Comparison of ENCODE assay signal across 17 cellular contexts in the genomic region with DNA sequence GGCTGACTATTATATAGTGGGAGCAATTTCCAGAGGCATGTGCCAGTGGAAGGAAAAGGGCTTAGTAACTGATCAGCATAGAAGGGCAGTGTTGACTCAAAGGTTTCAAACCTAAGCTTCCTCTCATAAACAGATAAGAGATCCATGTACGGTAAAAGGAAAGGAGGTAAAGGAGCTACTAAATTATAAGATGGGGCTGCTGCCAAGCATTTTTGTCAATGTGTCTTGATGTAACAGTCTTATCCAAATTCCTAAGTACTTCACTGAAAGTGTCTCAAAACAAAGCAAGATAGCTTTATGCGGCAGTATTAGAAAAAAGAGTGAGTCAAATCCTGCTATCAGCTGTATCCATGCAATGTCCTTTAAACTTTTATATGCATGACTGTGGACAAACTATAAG.
DNase-seq lines count a peak whose midpoint lies in the region; ATAC-seq, FAIRE-seq and TF ChIP-seq lines count a peak whose summit lies in the region.
"Had no signal": no experiment of that assay in that cellular context is flagged by ENCODE, and none has a peak within 500 bp of the region (broad histone marks: within the 10 kb centered on the region; RNA-seq: fewer than 3 reads in every experiment).

No MANE protein-coding gene starts in this region.

- H4K8ac ChIP-seq in mesenchymal stem cell (ENCODE audit: low read length): no peak overlapping the region

- ATAC-seq in GM21360 (IDR thresholded peaks at IDR 0.05; ENCODE audit: unreplicated experiment) (no peak), HG02852 (IDR thresholded peaks at IDR 0.05; ENCODE audit: unreplicated experiment) (no peak), T-helper 17 cell (no peak)
- ATAC-seq: GM12878, HCT116 had no signal

- H2BK5ac ChIP-seq in mesenchymal stem cell (ENCODE audit: low read depth, low read length, poor library complexity, severe bottlenecking): no peak overlapping the region

- no peak overlapping the region for H2BK12ac ChIP-seq in mesenchymal stem cell (ENCODE audit: low read length in 2 of 2)

- no peak overlapping the region for H3K4ac ChIP-seq in mesenchymal stem cell (ENCODE audit: low read depth in 1 of 2, low read length in 2 of 2)

- peaks cover 32% of the 10 kb centered on the region for H3K4me1 Mint-ChIP-seq in astrocyte (ENCODE audit: low read depth, unreplicated experiment)
- H3K4me1 Mint-ChIP-seq in T-helper 17 cell: no peaks in the 10 kb centered on the region
- H3K4me1 Mint-ChIP-seq: CD14-positive monocyte; CD8-positive, alpha-beta memory T cell; IgD-negative memory B cell had no signal

- no peaks in the 10 kb centered on the region for H3K79me2 ChIP-seq in astrocyte (ENCODE audit: insufficient read depth, low read length)
- no peaks in the 10 kb centered on the region for H3K79me2 ChIP-seq in smooth muscle cell (ENCODE audit: low read depth)

- no peak overlapping the region for H3K14ac ChIP-seq in mesenchymal stem cell (ENCODE audit: low read length in 2 of 2)

- H3K36me3 ChIP-seq in astrocyte (ENCODE audit: insufficient read depth, low read length): no peaks in the 10 kb centered on the region
- H3K36me3 ChIP-seq in mesenchymal stem cell (ENCODE audit: control insufficient read depth in 1 of 2, insufficient read depth in 2 of 2, low read depth in 1 of 2, low read length in 2 of 2): no peaks in the 10 kb centered on the region
- H3K36me3 ChIP-seq in smooth muscle cell (ENCODE audit: low read depth): no peaks in the 10 kb centered on the region

- H3K4me3 ChIP-seq in astrocyte (ENCODE audit: insufficient read depth, low read depth, low read length) (no peak overlapping the region), choroid plexus epithelial cell (ENCODE audit: low read depth, low read length) (no peak overlapping the region), mesenchymal stem cell (ENCODE audit: insufficient read depth in 1 of 2, low read depth in 1 of 2, low read length in 2 of 2) (no peak overlapping the region), smooth muscle cell (no peak overlapping the region)
- H3K4me3 ChIP-seq: GM12878 had no signal

- no peak for TF ChIP-seq CTCF in astrocyte (IDR thresholded peaks at IDR 0.05; ENCODE audit: insufficient read depth, low read depth, low read length)
- TF ChIP-seq CTCF in choroid plexus epithelial cell (conservative IDR thresholded peaks at IDR 0.05; ENCODE audit: low read depth, low read length): no peak
- no peak for TF ChIP-seq CTCF in smooth muscle cell (IDR thresholded peaks at IDR 0.05; ENCODE audit: borderline replicate concordance, insufficient read depth, poor library complexity, severe bottlenecking)

- H3K9me3 ChIP-seq in astrocyte (ENCODE audit: insufficient read depth, low read depth, low read length) (no peaks in the 10 kb centered on the region), mesenchymal stem cell (ENCODE audit: control insufficient read depth, low read length) (no peaks in the 10 kb centered on the region), smooth muscle cell (replicated peaks; ENCODE audit: low read depth) (no peaks in the 10 kb centered on the region), T-helper 17 cell (ENCODE audit: control insufficient read depth, low read length, poor library complexity, severe bottlenecking) (no peaks in the 10 kb centered on the region)
- H3K9me3 ChIP-seq: Caco-2 had no signal

- no peak overlapping the region for H2BK120ac ChIP-seq in mesenchymal stem cell (ENCODE audit: low read depth, low read length)

- no peaks in the 10 kb centered on the region for H3F3A ChIP-seq in smooth muscle cell (ENCODE audit: low read depth)

- H3K36me3 Mint-ChIP-seq in astrocyte (ENCODE audit: low read depth, unreplicated experiment) (no peaks in the 10 kb centered on the region), T-helper 17 cell (ENCODE audit: low read depth) (peaks cover 2% of the 10 kb centered on the region)
- H3K36me3 Mint-ChIP-seq: CD14-positive monocyte; CD8-positive, alpha-beta memory T cell; IgD-negative memory B cell had no signal

- no peak overlapping the region for H2AFZ ChIP-seq in astrocyte (ENCODE audit: low read depth, low read length)
- no peak overlapping the region for H2AFZ ChIP-seq in mesenchymal stem cell (ENCODE audit: low read depth, low read length)
- H2AFZ ChIP-seq in smooth muscle cell (ENCODE audit: low read depth): no peak overlapping the region

- no peaks in the 10 kb centered on the region for H3K27me3 ChIP-seq in astrocyte (ENCODE audit: insufficient read depth, low read length)
- no peaks in the 10 kb centered on the region for H3K27me3 ChIP-seq in mesenchymal stem cell (ENCODE audit: control insufficient read depth in 1 of 2, insufficient read depth in 1 of 2, low read length in 2 of 2)
- no peaks in the 10 kb centered on the region for H3K27me3 ChIP-seq in smooth muscle cell (ENCODE audit: low read depth)

- no peak overlapping the region for H3K23ac ChIP-seq in mesenchymal stem cell (ENCODE audit: low read length in 2 of 2)

- no peaks in the 10 kb centered on the region for H3K79me1 ChIP-seq in mesenchymal stem cell (replicated peaks; ENCODE audit: low read length, poor library complexity, severe bottlenecking)

- no CpG with 5 or more reads among the region's 2 CpGs for WGBS in mesenchymal stem cell
- WGBS in smooth muscle cell (ENCODE audit: low lambda C conversion rate): 30% methylated on average over 2 of the region's 2 CpGs

- FAIRE-seq in astrocyte (lab: Jason Lieb, UNC): no peak
- FAIRE-seq: GM12878, GM18507, H54 had no signal

- H3K4me2 ChIP-seq in astrocyte (ENCODE audit: low read length): no peak overlapping the region
- H3K4me2 ChIP-seq in mesenchymal stem cell (ENCODE audit: low read length, poor library complexity, severe bottlenecking): no peak overlapping the region
- H3K4me2 ChIP-seq in smooth muscle cell: peak overlapping the region; percentile 65

- no peak overlapping the region for H4K91ac ChIP-seq in mesenchymal stem cell (ENCODE audit: low read length)

- H2BK15ac ChIP-seq in mesenchymal stem cell (ENCODE audit: low read depth, poor library complexity, severe bottlenecking): no peak overlapping the region

- peak overlapping the region; percentile 36 for H2AK5ac ChIP-seq in mesenchymal stem cell (ENCODE audit: low read length, severe bottlenecking)

- H3K18ac ChIP-seq in mesenchymal stem cell (ENCODE audit: low read depth in 1 of 2, low read length in 2 of 2): no peak overlapping the region

- H3K27ac ChIP-seq in astrocyte (ENCODE audit: low read depth, low read length) (peak overlapping the region; percentile 13), mesenchymal stem cell (ENCODE audit: low read length, poor library complexity, severe bottlenecking) (peak overlapping the region; percentile 73), smooth muscle cell (ENCODE audit: low read depth) (no peak overlapping the region)
- H3K27ac ChIP-seq: GM23248 had no signal

- DNase-seq in astrocyte (ENCODE audit: low read depth): peak; percentile 70
- peak; percentile 7 for DNase-seq in choroid plexus epithelial cell (ENCODE audit: low read depth)
- no peak for DNase-seq in mesenchymal stem cell
- DNase-seq in smooth muscle cell (lab: John Stamatoyannopoulos, UW; ENCODE audit: unreplicated experiment): no peak
- no peak for DNase-seq in iPS-NIHi7 (ENCODE audit: extremely low spot score)
- no peak for DNase-seq in T-helper 17 cell
- DNase-seq: Caco-2; CD8-positive, alpha-beta memory T cell had no signal

- H3K27ac Mint-ChIP-seq in astrocyte (ENCODE audit: unreplicated experiment) (peak overlapping the region; percentile 84), T-helper 17 cell (no peak overlapping the region)
- H3K27ac Mint-ChIP-seq: CD14-positive monocyte; CD8-positive, alpha-beta memory T cell; IgD-negative memory B cell had no signal

- H3K4me1 ChIP-seq in astrocyte (ENCODE audit: insufficient read depth, low read length) (no peaks in the 10 kb centered on the region), mesenchymal stem cell (ENCODE audit: control insufficient read depth, insufficient read depth, low read depth, low read length) (no peaks in the 10 kb centered on the region), smooth muscle cell (ENCODE audit: low read depth) (no peaks in the 10 kb centered on the region)
- H3K4me1 ChIP-seq: Caco-2 had no signal

- no peaks in the 10 kb centered on the region for H4K20me1 ChIP-seq in astrocyte (ENCODE audit: insufficient read depth, low read length)
- H4K20me1 ChIP-seq in smooth muscle cell (ENCODE audit: low read depth): no peaks in the 10 kb centered on the region

- H3K27me3 Mint-ChIP-seq in astrocyte (ENCODE audit: low read depth, unreplicated experiment) (no peaks in the 10 kb centered on the region), T-helper 17 cell (peaks cover 9% of the 10 kb centered on the region)
- H3K27me3 Mint-ChIP-seq: IgD-negative memory B cell had no signal

- no peak overlapping the region for H3K4me3 Mint-ChIP-seq in astrocyte (ENCODE audit: unreplicated experiment)
- no peak overlapping the region for H3K4me3 Mint-ChIP-seq in T-helper 17 cell
- H3K4me3 Mint-ChIP-seq: CD14-positive monocyte; CD8-positive, alpha-beta memory T cell; IgD-negative memory B cell had no signal

- H3K9ac ChIP-seq in astrocyte (ENCODE audit: low read length): no peak overlapping the region
- H3K9ac ChIP-seq in mesenchymal stem cell (ENCODE audit: low read length): no peak overlapping the region
- no peak overlapping the region for H3K9ac ChIP-seq in smooth muscle cell (ENCODE audit: low read depth)
- H3K9ac ChIP-seq: GM23248 had no signal

- peaks cover 2% of the 10 kb centered on the region for H3K9me3 Mint-ChIP-seq in astrocyte (ENCODE audit: unreplicated experiment)

Comparison
In these comparisons a context has a peak if more than half of its experiments do, and no peak if none do; other contexts are left out.
1. DNase-seq: peak in astrocyte (single experiment) and choroid plexus epithelial cell (single experiment); none in mesenchymal stem cell (single experiment), smooth muscle cell (single experiment), iPS-NIHi7 (single experiment) and T-helper 17 cell (0 of 3).